Comparison of ENCODE assay signal across 12 cellular contexts in the genomic region with DNA sequence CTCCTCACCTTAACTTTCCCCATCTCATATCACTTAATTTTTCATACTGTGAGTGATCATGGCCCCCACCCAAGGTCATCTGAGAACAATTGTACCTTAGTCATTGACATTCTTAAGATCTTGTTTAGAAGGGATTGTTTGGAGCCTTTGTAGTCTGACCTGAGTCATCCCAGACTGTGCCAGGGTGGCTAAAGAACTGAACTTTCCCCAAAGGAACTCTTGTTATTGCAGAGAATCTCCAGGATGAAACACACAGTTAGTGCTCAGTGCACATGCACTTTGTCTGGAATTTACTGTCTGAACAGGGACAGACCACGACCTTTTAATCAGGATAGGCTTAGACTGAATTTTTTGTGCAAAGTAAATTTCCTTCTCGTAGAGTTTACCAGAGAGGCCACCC.
A peak's percentile ranks its signal among the peaks of the same experiment; 100 is the strongest.
DNase-seq lines count a peak whose midpoint lies in the region; ATAC-seq, FAIRE-seq and TF ChIP-seq lines count a peak whose summit lies in the region.
"Had no signal": no experiment of that assay in that cellular context is flagged by ENCODE, and none has a peak within 500 bp of the region (broad histone marks: within the 10 kb centered on the region; RNA-seq: fewer than 3 reads in every experiment).

No MANE protein-coding gene starts in this region.

- H3K4me2 ChIP-seq in mesendoderm (ENCODE audit: low read length): no peak overlapping the region

- no peak overlapping the region for H4K5ac ChIP-seq in mesendoderm (ENCODE audit: low read length)

- no peak overlapping the region for H3K27ac ChIP-seq in mesendoderm (ENCODE audit: low read depth, low read length)

- no peak overlapping the region for H3K9ac ChIP-seq in mesendoderm (ENCODE audit: low read length)

- H3K79me1 ChIP-seq in mesendoderm (ENCODE audit: low read length): no peaks in the 10 kb centered on the region

- H3K79me2 ChIP-seq in mesendoderm (ENCODE audit: control insufficient read depth, insufficient read depth, low read length): no peaks in the 10 kb centered on the region

- no peaks in the 10 kb centered on the region for H3K4me1 ChIP-seq in mesendoderm (ENCODE audit: control insufficient read depth, low read depth, low read length)

- H2AK5ac ChIP-seq in mesendoderm (ENCODE audit: low read length): no peak overlapping the region

- H4K8ac ChIP-seq in mesendoderm (ENCODE audit: low read depth, low read length): no peak overlapping the region

- H3K56ac ChIP-seq in mesendoderm (ENCODE audit: low read length): no peak overlapping the region

- no peak overlapping the region for H2BK120ac ChIP-seq in mesendoderm (ENCODE audit: low read depth, low read length)

- H2BK5ac ChIP-seq in mesendoderm (ENCODE audit: low read length): no peak overlapping the region

- no peak overlapping the region for H3K4ac ChIP-seq in mesendoderm (ENCODE audit: low read depth, low read length)

- no peak overlapping the region for H3K27ac Mint-ChIP-seq in activated T-cell treated with anti-CD3 and anti-CD28 coated beads, Interleukin-2, amount 50 U/mL, for 72 hours

- H3K4me3 ChIP-seq in epithelial cell of esophagus (ENCODE audit: low read length) (no peak overlapping the region), mesendoderm (ENCODE audit: low read length) (no peak overlapping the region)

- TF ChIP-seq POLR2A in GM12892 (IDR thresholded peaks at IDR 0.05; ENCODE audit: low read depth, low read length): no peak

- no peak for ATAC-seq in activated T-cell treated with anti-CD3 and anti-CD28 coated beads, Interleukin-2, amount 50 U/mL, for 72 hours (replicated peaks in 1 of 2)
- ATAC-seq in GM19351 (IDR thresholded peaks at IDR 0.05; ENCODE audit: unreplicated experiment) (no peak), GM21390 (IDR thresholded peaks at IDR 0.05; ENCODE audit: unreplicated experiment) (no peak)
- ATAC-seq: activated naive CD4-positive, alpha-beta T cell treated with anti-CD3 and anti-CD28 coated beads, Interleukin-2, amount 50 U/mL, for 72 hours had no signal

- no peak overlapping the region for H3K18ac ChIP-seq in mesendoderm (ENCODE audit: low read length)

- no peaks in the 10 kb centered on the region for H3K4me1 Mint-ChIP-seq in activated T-cell treated with anti-CD3 and anti-CD28 coated beads, Interleukin-2, amount 50 U/mL, for 72 hours (ENCODE audit: low read depth)

- DNase-seq in AG20443 (ENCODE audit: low spot score): peak; percentile 75
- peak; percentile 95 for DNase-seq in LHCN-M2 (ENCODE audit: low read depth)
- peak; percentile 84 for DNase-seq in epithelial cell of esophagus (ENCODE audit: low read depth)
- peak; percentile 20 for DNase-seq in mesendoderm
- DNase-seq in activated T-cell treated with anti-CD3 and anti-CD28 coated beads, Interleukin-2, amount 50 U/mL, for 72 hours: no peak
- DNase-seq in GM12892 (ENCODE audit: insufficient read length): no peak
- DNase-seq: C1 segment of cervical spinal cord; stimulated activated CD4-positive, alpha-beta T cell treated with anti-CD3 and anti-CD28 coated beads, Interleukin-2, amount 100 ng/mL, for 24 hours had no signal

- no peaks in the 10 kb centered on the region for H3K27me3 ChIP-seq in mesendoderm (ENCODE audit: insufficient read depth, low read length, poor library complexity)

- no peaks in the 10 kb centered on the region for H3K36me3 ChIP-seq in mesendoderm (ENCODE audit: control insufficient read depth, insufficient read depth, low read length)

- TF ChIP-seq CTCF in epithelial cell of esophagus (IDR thresholded peaks at IDR 0.05; ENCODE audit: insufficient read depth, low read depth, low read length, missing control alignments): no peak

- H3K36me3 Mint-ChIP-seq in activated T-cell treated with anti-CD3 and anti-CD28 coated beads, Interleukin-2, amount 50 U/mL, for 72 hours (ENCODE audit: insufficient read depth in 2 of 2): no peaks in the 10 kb centered on the region
- H3K36me3 Mint-ChIP-seq: activated naive CD4-positive, alpha-beta T cell treated with anti-CD3 and anti-CD28 coated beads, Interleukin-2, amount 50 U/mL, for 72 hours had no signal

- H3K27me3 Mint-ChIP-seq in activated T-cell treated with anti-CD3 and anti-CD28 coated beads, Interleukin-2, amount 50 U/mL, for 72 hours (ENCODE audit: low read depth): peaks cover 7% of the 10 kb centered on the region

- H3K4me3 Mint-ChIP-seq in activated T-cell treated with anti-CD3 and anti-CD28 coated beads, Interleukin-2, amount 50 U/mL, for 72 hours: no peak overlapping the region

- H2BK15ac ChIP-seq in mesendoderm (replicated peaks; ENCODE audit: low read depth): no peak overlapping the region

- no peak for FAIRE-seq in GM12892 (lab: Jason Lieb, UNC)
- FAIRE-seq: GM18507 had no signal

- peaks cover 2% of the 10 kb centered on the region in 2 donors for H3K9me3 Mint-ChIP-seq in activated T-cell treated with anti-CD3 and anti-CD28 coated beads, Interleukin-2, amount 50 U/mL, for 72 hours
- H3K9me3 Mint-ChIP-seq: activated naive CD4-positive, alpha-beta T cell treated with anti-CD3 and anti-CD28 coated beads, Interleukin-2, amount 50 U/mL, for 72 hours had no signal

- no CpG with 5 or more reads among the region's 2 CpGs for WGBS in mesendoderm (ENCODE audit: extremely low coverage, insufficient coverage, low lambda C conversion rate)

- H3K23ac ChIP-seq in mesendoderm (ENCODE audit: low read length): no peak overlapping the region

Comparison
In these comparisons a context has a peak if more than half of its experiments do, and no peak if none do; other contexts are left out.
1. DNase-seq: peak in AG20443 (single experiment), LHCN-M2 (single experiment), epithelial cell of esophagus (single experiment) and mesendoderm (single experiment); none in activated T-cell treated with anti-CD3 and anti-CD28 coated beads, Interleukin-2, amount 50 U/mL, for 72 hours (0 of 2) and GM12892 (single experiment).